ENCODE assay signal across 1 cellular context in the genomic region with DNA sequence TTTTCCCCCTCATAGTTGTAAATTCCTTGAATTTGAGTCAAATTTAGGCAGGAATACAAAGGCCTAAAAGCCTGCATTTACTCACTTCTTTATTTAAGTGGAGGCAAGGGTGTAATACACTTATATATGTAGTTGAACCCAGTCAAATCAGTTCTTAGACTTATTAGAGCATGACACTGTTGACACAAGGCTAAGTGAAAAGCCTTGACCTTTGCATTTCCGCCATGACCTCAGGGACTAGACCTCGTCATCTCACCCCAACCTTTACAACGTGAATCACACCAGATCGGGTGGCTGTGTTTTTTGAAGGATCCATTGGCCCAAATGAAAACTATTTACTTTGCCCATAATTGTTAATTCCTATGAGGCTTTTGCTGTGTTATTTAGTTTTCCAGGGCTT.
TF ChIP-seq lines count a peak whose summit lies in the region.

No MANE protein-coding gene starts in this region.

TF ChIP-seq in HepG2, 621 proteins besides CTCF, POLR2A, EP300 and RAD21 (continued from another document and continues in another):
- TF ChIP-seq HDAC1 (CRISPR knock-in tag; IDR thresholded peaks at IDR 0.05) (peak; percentile 61), SMAD3 (CRISPR knock-in tag; IDR thresholded peaks at IDR 0.05) (peak; percentile 84; the same call in 1 of the 2 replicates), SMARCE1 (IDR thresholded peaks at IDR 0.05; ENCODE audit: borderline replicate concordance) (no peak), ZNF335 (CRISPR knock-in tag; IDR thresholded peaks at IDR 0.05) (no peak), FIP1L1 (IDR thresholded peaks at IDR 0.05; ENCODE audit: borderline replicate concordance, insufficient read depth, low read depth, low read length) (no peak), ZNF329 (CRISPR knock-in tag; IDR thresholded peaks at IDR 0.05; ENCODE audit: low read depth) (no peak), SSRP1 (CRISPR knock-in tag; IDR thresholded peaks at IDR 0.05) (no peak), TARDBP (CRISPR knock-in tag; IDR thresholded peaks at IDR 0.05) (peak; percentile 56; the same call in 1 of the 2 replicates), SOX6 (IDR thresholded peaks at IDR 0.05) (no peak), SOX6 (CRISPR knock-in tag; IDR thresholded peaks at IDR 0.05) (peak; percentile 80)
- TF ChIP-seq, protein P1, sequence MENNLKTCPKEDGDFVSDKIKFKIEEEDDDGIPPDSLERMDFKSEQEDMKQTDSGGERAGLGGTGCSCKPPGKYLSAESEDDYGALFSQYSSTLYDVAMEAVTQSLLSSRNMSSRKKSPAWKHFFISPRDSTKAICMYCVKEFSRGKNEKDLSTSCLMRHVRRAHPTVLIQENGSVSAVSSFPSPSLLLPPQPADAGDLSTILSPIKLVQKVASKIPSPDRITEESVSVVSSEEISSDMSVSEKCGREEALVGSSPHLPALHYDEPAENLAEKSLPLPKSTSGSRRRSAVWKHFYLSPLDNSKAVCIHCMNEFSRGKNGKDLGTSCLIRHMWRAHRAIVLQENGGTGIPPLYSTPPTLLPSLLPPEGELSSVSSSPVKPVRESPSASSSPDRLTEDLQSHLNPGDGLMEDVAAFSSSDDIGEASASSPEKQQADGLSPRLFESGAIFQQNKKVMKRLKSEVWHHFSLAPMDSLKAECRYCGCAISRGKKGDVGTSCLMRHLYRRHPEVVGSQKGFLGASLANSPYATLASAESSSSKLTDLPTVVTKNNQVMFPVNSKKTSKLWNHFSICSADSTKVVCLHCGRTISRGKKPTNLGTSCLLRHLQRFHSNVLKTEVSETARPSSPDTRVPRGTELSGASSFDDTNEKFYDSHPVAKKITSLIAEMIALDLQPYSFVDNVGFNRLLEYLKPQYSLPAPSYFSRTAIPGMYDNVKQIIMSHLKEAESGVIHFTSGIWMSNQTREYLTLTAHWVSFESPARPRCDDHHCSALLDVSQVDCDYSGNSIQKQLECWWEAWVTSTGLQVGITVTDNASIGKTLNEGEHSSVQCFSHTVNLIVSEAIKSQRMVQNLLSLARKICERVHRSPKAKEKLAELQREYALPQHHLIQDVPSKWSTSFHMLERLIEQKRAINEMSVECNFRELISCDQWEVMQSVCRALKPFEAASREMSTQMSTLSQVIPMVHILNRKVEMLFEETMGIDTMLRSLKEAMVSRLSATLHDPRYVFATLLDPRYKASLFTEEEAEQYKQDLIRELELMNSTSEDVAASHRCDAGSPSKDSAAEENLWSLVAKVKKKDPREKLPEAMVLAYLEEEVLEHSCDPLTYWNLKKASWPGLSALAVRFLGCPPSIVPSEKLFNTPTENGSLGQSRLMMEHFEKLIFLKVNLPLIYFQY (CRISPR knock-in tag; IDR thresholded peaks at IDR 0.05; ENCODE audit: borderline replicate concordance): no peak
- TF ChIP-seq, protein P2, sequence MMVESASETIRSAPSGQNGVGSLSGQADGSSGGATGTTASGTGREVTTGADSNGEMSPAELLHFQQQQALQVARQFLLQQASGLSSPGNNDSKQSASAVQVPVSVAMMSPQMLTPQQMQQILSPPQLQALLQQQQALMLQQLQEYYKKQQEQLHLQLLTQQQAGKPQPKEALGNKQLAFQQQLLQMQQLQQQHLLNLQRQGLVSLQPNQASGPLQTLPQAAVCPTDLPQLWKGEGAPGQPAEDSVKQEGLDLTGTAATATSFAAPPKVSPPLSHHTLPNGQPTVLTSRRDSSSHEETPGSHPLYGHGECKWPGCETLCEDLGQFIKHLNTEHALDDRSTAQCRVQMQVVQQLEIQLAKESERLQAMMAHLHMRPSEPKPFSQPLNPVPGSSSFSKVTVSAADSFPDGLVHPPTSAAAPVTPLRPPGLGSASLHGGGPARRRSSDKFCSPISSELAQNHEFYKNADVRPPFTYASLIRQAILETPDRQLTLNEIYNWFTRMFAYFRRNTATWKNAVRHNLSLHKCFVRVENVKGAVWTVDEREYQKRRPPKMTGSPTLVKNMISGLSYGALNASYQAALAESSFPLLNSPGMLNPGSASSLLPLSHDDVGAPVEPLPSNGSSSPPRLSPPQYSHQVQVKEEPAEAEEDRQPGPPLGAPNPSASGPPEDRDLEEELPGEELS (CRISPR knock-in tag; IDR thresholded peaks at IDR 0.05): peak; percentile 88
- TF ChIP-seq, protein P3, sequence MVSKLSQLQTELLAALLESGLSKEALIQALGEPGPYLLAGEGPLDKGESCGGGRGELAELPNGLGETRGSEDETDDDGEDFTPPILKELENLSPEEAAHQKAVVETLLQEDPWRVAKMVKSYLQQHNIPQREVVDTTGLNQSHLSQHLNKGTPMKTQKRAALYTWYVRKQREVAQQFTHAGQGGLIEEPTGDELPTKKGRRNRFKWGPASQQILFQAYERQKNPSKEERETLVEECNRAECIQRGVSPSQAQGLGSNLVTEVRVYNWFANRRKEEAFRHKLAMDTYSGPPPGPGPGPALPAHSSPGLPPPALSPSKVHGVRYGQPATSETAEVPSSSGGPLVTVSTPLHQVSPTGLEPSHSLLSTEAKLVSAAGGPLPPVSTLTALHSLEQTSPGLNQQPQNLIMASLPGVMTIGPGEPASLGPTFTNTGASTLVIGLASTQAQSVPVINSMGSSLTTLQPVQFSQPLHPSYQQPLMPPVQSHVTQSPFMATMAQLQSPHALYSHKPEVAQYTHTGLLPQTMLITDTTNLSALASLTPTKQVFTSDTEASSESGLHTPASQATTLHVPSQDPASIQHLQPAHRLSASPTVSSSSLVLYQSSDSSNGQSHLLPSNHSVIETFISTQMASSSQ (IDR thresholded peaks at IDR 0.05; ENCODE audit: low read depth): no peak; the same call in 1 of the 2 replicates
- TF ChIP-seq, protein P3 (CRISPR knock-in tag; IDR thresholded peaks at IDR 0.05; ENCODE audit: borderline replicate concordance): no peak
- TF ChIP-seq, protein P4, sequence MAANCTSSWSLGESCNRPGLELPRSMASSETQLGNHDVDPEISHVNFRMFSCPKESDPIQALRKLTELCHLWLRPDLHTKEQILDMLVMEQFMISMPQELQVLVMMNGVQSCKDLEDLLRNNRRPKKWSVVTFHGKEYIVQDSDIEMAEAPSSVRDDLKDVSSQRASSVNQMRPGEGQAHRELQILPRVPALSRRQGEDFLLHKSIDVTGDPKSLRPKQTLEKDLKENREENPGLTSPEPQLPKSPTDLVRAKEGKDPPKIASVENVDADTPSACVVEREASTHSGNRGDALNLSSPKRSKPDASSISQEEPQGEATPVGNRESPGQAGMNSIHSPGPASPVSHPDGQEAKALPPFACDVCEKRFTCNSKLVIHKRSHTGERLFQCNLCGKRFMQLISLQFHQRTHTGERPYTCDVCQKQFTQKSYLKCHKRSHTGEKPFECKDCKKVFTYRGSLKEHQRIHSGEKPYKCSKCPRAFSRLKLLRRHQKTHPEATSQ (CRISPR knock-in tag; IDR thresholded peaks at IDR 0.05; ENCODE audit: borderline replicate concordance): no peak
- TF ChIP-seq, protein P5, sequence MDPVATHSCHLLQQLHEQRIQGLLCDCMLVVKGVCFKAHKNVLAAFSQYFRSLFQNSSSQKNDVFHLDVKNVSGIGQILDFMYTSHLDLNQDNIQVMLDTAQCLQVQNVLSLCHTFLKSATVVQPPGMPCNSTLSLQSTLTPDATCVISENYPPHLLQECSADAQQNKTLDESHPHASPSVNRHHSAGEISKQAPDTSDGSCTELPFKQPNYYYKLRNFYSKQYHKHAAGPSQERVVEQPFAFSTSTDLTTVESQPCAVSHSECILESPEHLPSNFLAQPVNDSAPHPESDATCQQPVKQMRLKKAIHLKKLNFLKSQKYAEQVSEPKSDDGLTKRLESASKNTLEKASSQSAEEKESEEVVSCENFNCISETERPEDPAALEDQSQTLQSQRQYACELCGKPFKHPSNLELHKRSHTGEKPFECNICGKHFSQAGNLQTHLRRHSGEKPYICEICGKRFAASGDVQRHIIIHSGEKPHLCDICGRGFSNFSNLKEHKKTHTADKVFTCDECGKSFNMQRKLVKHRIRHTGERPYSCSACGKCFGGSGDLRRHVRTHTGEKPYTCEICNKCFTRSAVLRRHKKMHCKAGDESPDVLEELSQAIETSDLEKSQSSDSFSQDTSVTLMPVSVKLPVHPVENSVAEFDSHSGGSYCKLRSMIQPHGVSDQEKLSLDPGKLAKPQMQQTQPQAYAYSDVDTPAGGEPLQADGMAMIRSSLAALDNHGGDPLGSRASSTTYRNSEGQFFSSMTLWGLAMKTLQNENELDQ (CRISPR knock-in tag; IDR thresholded peaks at IDR 0.05; ENCODE audit: borderline replicate concordance): no peak
- TF ChIP-seq, protein P6, sequence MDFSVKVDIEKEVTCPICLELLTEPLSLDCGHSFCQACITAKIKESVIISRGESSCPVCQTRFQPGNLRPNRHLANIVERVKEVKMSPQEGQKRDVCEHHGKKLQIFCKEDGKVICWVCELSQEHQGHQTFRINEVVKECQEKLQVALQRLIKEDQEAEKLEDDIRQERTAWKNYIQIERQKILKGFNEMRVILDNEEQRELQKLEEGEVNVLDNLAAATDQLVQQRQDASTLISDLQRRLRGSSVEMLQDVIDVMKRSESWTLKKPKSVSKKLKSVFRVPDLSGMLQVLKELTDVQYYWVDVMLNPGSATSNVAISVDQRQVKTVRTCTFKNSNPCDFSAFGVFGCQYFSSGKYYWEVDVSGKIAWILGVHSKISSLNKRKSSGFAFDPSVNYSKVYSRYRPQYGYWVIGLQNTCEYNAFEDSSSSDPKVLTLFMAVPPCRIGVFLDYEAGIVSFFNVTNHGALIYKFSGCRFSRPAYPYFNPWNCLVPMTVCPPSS (IDR thresholded peaks at IDR 0.05): no peak
- TF ChIP-seq, protein P7, sequence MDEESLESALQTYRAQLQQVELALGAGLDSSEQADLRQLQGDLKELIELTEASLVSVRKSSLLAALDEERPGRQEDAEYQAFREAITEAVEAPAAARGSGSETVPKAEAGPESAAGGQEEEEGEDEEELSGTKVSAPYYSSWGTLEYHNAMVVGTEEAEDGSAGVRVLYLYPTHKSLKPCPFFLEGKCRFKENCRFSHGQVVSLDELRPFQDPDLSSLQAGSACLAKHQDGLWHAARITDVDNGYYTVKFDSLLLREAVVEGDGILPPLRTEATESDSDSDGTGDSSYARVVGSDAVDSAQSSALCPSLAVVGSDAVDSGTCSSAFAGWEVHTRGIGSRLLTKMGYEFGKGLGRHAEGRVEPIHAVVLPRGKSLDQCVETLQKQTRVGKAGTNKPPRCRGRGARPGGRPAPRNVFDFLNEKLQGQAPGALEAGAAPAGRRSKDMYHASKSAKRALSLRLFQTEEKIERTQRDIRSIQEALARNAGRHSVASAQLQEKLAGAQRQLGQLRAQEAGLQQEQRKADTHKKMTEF (CRISPR knock-in tag; IDR thresholded peaks at IDR 0.05): peak; percentile 46; the same call in 1 of the 2 replicates
- TF ChIP-seq, protein P8, sequence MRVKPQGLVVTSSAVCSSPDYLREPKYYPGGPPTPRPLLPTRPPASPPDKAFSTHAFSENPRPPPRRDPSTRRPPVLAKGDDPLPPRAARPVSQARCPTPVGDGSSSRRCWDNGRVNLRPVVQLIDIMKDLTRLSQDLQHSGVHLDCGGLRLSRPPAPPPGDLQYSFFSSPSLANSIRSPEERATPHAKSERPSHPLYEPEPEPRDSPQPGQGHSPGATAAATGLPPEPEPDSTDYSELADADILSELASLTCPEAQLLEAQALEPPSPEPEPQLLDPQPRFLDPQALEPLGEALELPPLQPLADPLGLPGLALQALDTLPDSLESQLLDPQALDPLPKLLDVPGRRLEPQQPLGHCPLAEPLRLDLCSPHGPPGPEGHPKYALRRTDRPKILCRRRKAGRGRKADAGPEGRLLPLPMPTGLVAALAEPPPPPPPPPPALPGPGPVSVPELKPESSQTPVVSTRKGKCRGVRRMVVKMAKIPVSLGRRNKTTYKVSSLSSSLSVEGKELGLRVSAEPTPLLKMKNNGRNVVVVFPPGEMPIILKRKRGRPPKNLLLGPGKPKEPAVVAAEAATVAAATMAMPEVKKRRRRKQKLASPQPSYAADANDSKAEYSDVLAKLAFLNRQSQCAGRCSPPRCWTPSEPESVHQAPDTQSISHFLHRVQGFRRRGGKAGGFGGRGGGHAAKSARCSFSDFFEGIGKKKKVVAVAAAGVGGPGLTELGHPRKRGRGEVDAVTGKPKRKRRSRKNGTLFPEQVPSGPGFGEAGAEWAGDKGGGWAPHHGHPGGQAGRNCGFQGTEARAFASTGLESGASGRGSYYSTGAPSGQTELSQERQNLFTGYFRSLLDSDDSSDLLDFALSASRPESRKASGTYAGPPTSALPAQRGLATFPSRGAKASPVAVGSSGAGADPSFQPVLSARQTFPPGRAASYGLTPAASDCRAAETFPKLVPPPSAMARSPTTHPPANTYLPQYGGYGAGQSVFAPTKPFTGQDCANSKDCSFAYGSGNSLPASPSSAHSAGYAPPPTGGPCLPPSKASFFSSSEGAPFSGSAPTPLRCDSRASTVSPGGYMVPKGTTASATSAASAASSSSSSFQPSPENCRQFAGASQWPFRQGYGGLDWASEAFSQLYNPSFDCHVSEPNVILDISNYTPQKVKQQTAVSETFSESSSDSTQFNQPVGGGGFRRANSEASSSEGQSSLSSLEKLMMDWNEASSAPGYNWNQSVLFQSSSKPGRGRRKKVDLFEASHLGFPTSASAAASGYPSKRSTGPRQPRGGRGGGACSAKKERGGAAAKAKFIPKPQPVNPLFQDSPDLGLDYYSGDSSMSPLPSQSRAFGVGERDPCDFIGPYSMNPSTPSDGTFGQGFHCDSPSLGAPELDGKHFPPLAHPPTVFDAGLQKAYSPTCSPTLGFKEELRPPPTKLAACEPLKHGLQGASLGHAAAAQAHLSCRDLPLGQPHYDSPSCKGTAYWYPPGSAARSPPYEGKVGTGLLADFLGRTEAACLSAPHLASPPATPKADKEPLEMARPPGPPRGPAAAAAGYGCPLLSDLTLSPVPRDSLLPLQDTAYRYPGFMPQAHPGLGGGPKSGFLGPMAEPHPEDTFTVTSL (CRISPR knock-in tag; IDR thresholded peaks at IDR 0.05; ENCODE audit: borderline replicate concordance): peak; percentile 94
